In genomic region chr11:128494418-128495332, GRCh38 we compare ENCODE assay signal across 13 cellular contexts.
DNase-seq lines count a peak whose midpoint lies in the region; ATAC-seq, FAIRE-seq and TF ChIP-seq lines count a peak whose summit lies in the region.
"Had no signal": no experiment of that assay in that cellular context is flagged by ENCODE, and none has a peak within 500 bp of the region (broad histone marks: within the 10 kb centered on the region; RNA-seq: fewer than 3 reads in every experiment).

No MANE protein-coding gene starts in this region.

- H3K27me3 Mint-ChIP-seq in activated naive CD4-positive, alpha-beta T cell treated with anti-CD3 and anti-CD28 coated beads, Interleukin-2, amount 10 ng/mL, durations not matched to agents 7 days and 5 days: no peaks in the 10 kb centered on the region
- H3K27me3 Mint-ChIP-seq in T-helper 17 cell: no peaks in the 10 kb centered on the region

- no peaks in the 10 kb centered on the region for H3K9me3 Mint-ChIP-seq in activated naive CD4-positive, alpha-beta T cell treated with anti-CD3 and anti-CD28 coated beads, Interleukin-2, amount 10 ng/mL, durations not matched to agents 7 days and 5 days

- H3K36me3 Mint-ChIP-seq in activated naive CD4-positive, alpha-beta T cell treated with anti-CD3 and anti-CD28 coated beads, Interleukin-2, amount 10 ng/mL, durations not matched to agents 7 days and 5 days: peaks cover 91% of the 10 kb centered on the region
- H3K36me3 Mint-ChIP-seq in T-helper 17 cell (ENCODE audit: low read depth): peaks cover 15% of the 10 kb centered on the region

- in situ Hi-C loops in transverse colon (cut with MboI; ENCODE audit: low pct_ligation_motif_present in 1 of 4, low pct_unique_long_range_greater_than_20kb in 1 of 4, low sequenced_read_pairs in 3 of 4): no loop called here

- WGBS in transverse colon (ENCODE audit: low coverage in 1 of 2), 2 donors: 67 to 92% methylated on average over 2 to 3 of the region's 3 CpGs

- ATAC-seq in T-helper 17 cell (peak; percentile 6), left lung (no peak), GM18909 (IDR thresholded peaks at IDR 0.05; ENCODE audit: poor library complexity, unreplicated experiment) (no peak)

- peak overlapping the region; percentile 53 for H3K4me3 Mint-ChIP-seq in activated naive CD4-positive, alpha-beta T cell treated with anti-CD3 and anti-CD28 coated beads, Interleukin-2, amount 10 ng/mL, durations not matched to agents 7 days and 5 days
- peak overlapping the region; percentile 84 for H3K4me3 Mint-ChIP-seq in T-helper 17 cell

- H3K4me1 ChIP-seq in left lung (peaks cover 61 to 97% of the 10 kb centered on the region in 2 donors), transverse colon (peaks cover 7 to 79% (median 39%) of the 10 kb centered on the region in 4 donors)

- TF ChIP-seq POLR2A in transverse colon (IDR thresholded peaks at IDR 0.05): no peak

- DNase-seq in activated naive CD4-positive, alpha-beta T cell treated with anti-CD3 and anti-CD28 coated beads, Interleukin-2, amount 10 ng/mL, durations not matched to agents 7 days and 5 days: no peak
- DNase-seq in activated naive CD4-positive, alpha-beta T cell treated with Interleukin-2 at 50 U/mL for 16 hours: no peak
- no peak for DNase-seq in T-helper 17 cell
- DNase-seq in left lung: no peak
- DNase-seq in transverse colon: no peak
- no peak for DNase-seq in RCC 7860 (ENCODE audit: low spot score)
- no peak for DNase-seq in activated effector memory CD4-positive, alpha-beta T cell treated with anti-CD3 and anti-CD28 coated beads, Interleukin-2, amount 50 U/mL, for 16 hours
- DNase-seq: activated effector memory CD4-positive, alpha-beta T cell treated with Interleukin-2 at 50 U/mL for 16 hours; effector CD8-positive, alpha-beta T cell; NCI-H526; nucleus accumbens; stimulated activated CD4-positive, alpha-beta T cell treated with anti-CD3 and anti-CD28 coated beads, Interleukin-2, amount 100 ng/mL, for 48 hours had no signal

- TF ChIP-seq CTCF in left lung (IDR thresholded peaks at IDR 0.05): no peak
- no peak for TF ChIP-seq CTCF in transverse colon (IDR thresholded peaks at IDR 0.05)

- peak overlapping the region; percentile 91 for H3K27ac Mint-ChIP-seq in activated naive CD4-positive, alpha-beta T cell treated with anti-CD3 and anti-CD28 coated beads, Interleukin-2, amount 10 ng/mL, durations not matched to agents 7 days and 5 days
- H3K27ac Mint-ChIP-seq in T-helper 17 cell: peak overlapping the region; percentile 100

- intact Hi-C loops in left lung (cut with DNase I) (no loop called here), transverse colon (cut with DNase I; ENCODE audit: low total_unique reads) (no loop called here)

- no peak for FAIRE-seq in RCC 7860 (lab: Jason Lieb, UNC)

- H3K27me3 ChIP-seq in left lung (no peaks in the 10 kb centered on the region), transverse colon (no peaks in the 10 kb centered on the region)

- H3K27ac ChIP-seq in left lung: peak overlapping the region; percentile 29 to 71
- peak overlapping the region; percentile 5 to 94 (median 56) for H3K27ac ChIP-seq in transverse colon

- CTCF ChIA-PET in activated naive CD4-positive, alpha-beta T cell treated with anti-CD3 and anti-CD28 coated beads, Interleukin-2, amount 10 ng/mL, durations not matched to agents 7 days and 5 days (lab: Charles Lee): interaction anchor here (0.7 to 2.1 kb wide), 7 partner anchors 9 to 138 kb away, joined by 3 to 13 read pairs (median 4); no protein-coding TSS in a partner anchor

- no peaks in the 10 kb centered on the region for H3K9me3 ChIP-seq in T-helper 17 cell (ENCODE audit: control insufficient read depth, low read length, poor library complexity, severe bottlenecking)
- no peaks in the 10 kb centered on the region for H3K9me3 ChIP-seq in left lung
- no peaks in the 10 kb centered on the region for H3K9me3 ChIP-seq in transverse colon

- H3K4me1 Mint-ChIP-seq in activated naive CD4-positive, alpha-beta T cell treated with anti-CD3 and anti-CD28 coated beads, Interleukin-2, amount 10 ng/mL, durations not matched to agents 7 days and 5 days: peaks cover 98% of the 10 kb centered on the region
- H3K4me1 Mint-ChIP-seq in T-helper 17 cell: peaks cover 82% of the 10 kb centered on the region

- H3K36me3 ChIP-seq in left lung (peaks cover 0 to 8% of the 10 kb centered on the region in 2 donors), transverse colon (no peaks in the 10 kb centered on the region)

- no peak overlapping the region for H3K4me3 ChIP-seq in left lung
- H3K4me3 ChIP-seq in transverse colon: no peak overlapping the region

- no peak for TF ChIP-seq EP300 in transverse colon (IDR thresholded peaks at IDR 0.05; ENCODE audit: low read depth)
